26 cellular contexts compared by ENCODE assay signal in genomic region chr10:11805792-11806191, GRCh38.
"Had no signal": no experiment of that assay in that cellular context is flagged by ENCODE, and none has a peak within 500 bp of the region (broad histone marks: within the 10 kb centered on the region; RNA-seq: fewer than 3 reads in every experiment).

No MANE protein-coding gene starts in this region.

- H3K4me1 Mint-ChIP-seq: immature natural killer cell, memory B cell had no signal

- H3K4me2 ChIP-seq: hepatocyte had no signal

- H3K4me3 ChIP-seq: colonic mucosa, esophagus muscularis mucosa, gastroesophageal sphincter, heart left ventricle, hepatocyte, lung had no signal

- H3K27ac Mint-ChIP-seq: dendritic cell treated with granulocyte-macrophage colony-stimulating factor and Interleukin-4, amounts not matched to agents 40 ng/mL and 50 ng/mL, for 4 days; effector memory CD8-positive, alpha-beta T cell; endodermal cell; immature natural killer cell; memory B cell had no signal

- H3K36me3 ChIP-seq: colonic mucosa, esophagus muscularis mucosa, gastroesophageal sphincter, heart left ventricle had no signal

- DNase-seq: colonic mucosa; cortex of kidney; effector CD8-positive, alpha-beta T cell; effector memory CD8-positive, alpha-beta T cell; endodermal cell; erythroblast; foreskin keratinocyte; heart left ventricle; hypothalamus; immature natural killer cell; islet precursor cell; kidney; kidney glomerular epithelial cell; left colon; left ventricle myocardium superior; mammary epithelial cell; mesendoderm; midbrain had no signal

- H3K27me3 ChIP-seq: colonic mucosa, foreskin keratinocyte, heart left ventricle, hepatocyte had no signal

- H3K27ac ChIP-seq: colonic mucosa, epithelial cell of prostate, esophagus muscularis mucosa, foreskin keratinocyte, gastroesophageal sphincter, heart left ventricle, hepatocyte had no signal

- H3K79me2 ChIP-seq: hepatocyte had no signal

- ATAC-seq: effector memory CD8-positive, alpha-beta T cell; foreskin keratinocyte; gastroesophageal sphincter; heart left ventricle; left colon; left lobe of liver; left ventricle myocardium superior had no signal

- H3K4me1 ChIP-seq: colonic mucosa, esophagus muscularis mucosa, gastroesophageal sphincter, heart left ventricle had no signal

- H3K9me3 ChIP-seq: colonic mucosa, esophagus muscularis mucosa, gastroesophageal sphincter, heart left ventricle had no signal

- H3K9me3 Mint-ChIP-seq: dendritic cell treated with granulocyte-macrophage colony-stimulating factor and Interleukin-4, amounts not matched to agents 40 ng/mL and 50 ng/mL, for 4 days; effector memory CD8-positive, alpha-beta T cell; immature natural killer cell; memory B cell had no signal

- H3K4me3 Mint-ChIP-seq: dendritic cell treated with granulocyte-macrophage colony-stimulating factor and Interleukin-4, amounts not matched to agents 40 ng/mL and 50 ng/mL, for 4 days; effector memory CD8-positive, alpha-beta T cell; endodermal cell; immature natural killer cell; memory B cell had no signal

- H2AFZ ChIP-seq: hepatocyte had no signal

- H3K36me3 Mint-ChIP-seq: immature natural killer cell, memory B cell had no signal
